Comparison of ENCODE assay signal across 1 cellular context in genomic region chr1:3323021-3323790, GRCh38.
TF ChIP-seq lines count a peak whose summit lies in the region.

No MANE protein-coding gene starts in this region.

TF ChIP-seq in HepG2, 621 proteins besides CTCF, POLR2A, EP300 and RAD21 (continued from another document and continues in another):
- TF ChIP-seq TRAFD1 (CRISPR knock-in tag; IDR thresholded peaks at IDR 0.05; ENCODE audit: borderline replicate concordance) (peak; percentile 60; the same call in 1 of the 2 replicates), TOE1 (CRISPR knock-in tag; IDR thresholded peaks at IDR 0.05) (no peak), CCDC6 (CRISPR knock-in tag; IDR thresholded peaks at IDR 0.05) (no peak), CBX2 (IDR thresholded peaks at IDR 0.05; ENCODE audit: low read depth, low read length) (no peak), CBX2 (CRISPR knock-in tag; IDR thresholded peaks at IDR 0.05; ENCODE audit: low read depth) (no peak), ZNF512B (CRISPR knock-in tag; IDR thresholded peaks at IDR 0.05; ENCODE audit: borderline replicate concordance) (no peak), FLYWCH1 (CRISPR knock-in tag; IDR thresholded peaks at IDR 0.05) (no peak), DBP (CRISPR knock-in tag; IDR thresholded peaks at IDR 0.05; ENCODE audit: not compliant biosample characterization) (peak; percentile 25), PLRG1 (conservative IDR thresholded peaks at IDR 0.05) (no peak), PBX3 (CRISPR knock-in tag; IDR thresholded peaks at IDR 0.05; ENCODE audit: borderline replicate concordance) (no peak), ZBED4 (CRISPR knock-in tag; IDR thresholded peaks at IDR 0.05; ENCODE audit: borderline replicate concordance) (no peak), NFATC3 (CRISPR knock-in tag; IDR thresholded peaks at IDR 0.05) (no peak), STAT6 (CRISPR knock-in tag; IDR thresholded peaks at IDR 0.05; ENCODE audit: borderline replicate concordance) (peak; percentile 84; the same call in 1 of the 2 replicates), SYNCRIP (IDR thresholded peaks at IDR 0.05; ENCODE audit: insufficient read depth, low read depth, low read length) (no peak), NBN (conservative IDR thresholded peaks at IDR 0.05) (no peak), TAF1 (CRISPR knock-in tag; IDR thresholded peaks at IDR 0.05) (no peak), FOXP1 (IDR thresholded peaks at IDR 0.05) (no peak), FOXP1 (CRISPR knock-in tag; IDR thresholded peaks at IDR 0.05) (no peak), STAT5B (CRISPR knock-in tag; IDR thresholded peaks at IDR 0.05) (no peak), PHF5A (CRISPR knock-in tag; IDR thresholded peaks at IDR 0.05; ENCODE audit: low read depth, unreplicated experiment) (no peak), ZNF160 (CRISPR knock-in tag; IDR thresholded peaks at IDR 0.05) (0 out of 2 replicates have a peak, but pooled peaks have one; percentile 29), MAF1 (CRISPR knock-in tag; IDR thresholded peaks at IDR 0.05; ENCODE audit: borderline replicate concordance) (no peak), ZBTB49 (CRISPR knock-in tag; IDR thresholded peaks at IDR 0.05; ENCODE audit: borderline replicate concordance) (no peak), ARID3A (IDR thresholded peaks at IDR 0.05; ENCODE audit: low read depth, low read length) (no peak), ZBTB25 (CRISPR knock-in tag; IDR thresholded peaks at IDR 0.05) (0 out of 2 replicates have a peak, but pooled peaks have one; percentile 31), ARNT (IDR thresholded peaks at IDR 0.05) (no peak), MYC (CRISPR knock-in tag; IDR thresholded peaks at IDR 0.05; ENCODE audit: borderline replicate concordance) (peak; percentile 73), ZNF782 (CRISPR knock-in tag; IDR thresholded peaks at IDR 0.05; ENCODE audit: borderline replicate concordance) (no peak), ZNF577 (CRISPR knock-in tag; IDR thresholded peaks at IDR 0.05; ENCODE audit: borderline replicate concordance, low read depth) (0 out of 2 replicates have a peak, but pooled peaks have one; percentile 35), ATRX (CRISPR knock-in tag; IDR thresholded peaks at IDR 0.05; ENCODE audit: borderline replicate concordance) (no peak), PLSCR1 (CRISPR knock-in tag; IDR thresholded peaks at IDR 0.05; ENCODE audit: borderline replicate concordance) (no peak; the same call in 1 of the 2 replicates), ZNF18 (CRISPR knock-in tag; IDR thresholded peaks at IDR 0.05; ENCODE audit: insufficient replicate concordance) (peak; percentile 59), BHLHE40 (IDR thresholded peaks at IDR 0.05; ENCODE audit: low read length) (no peak), RFXANK (CRISPR knock-in tag; IDR thresholded peaks at IDR 0.05) (no peak), HOXA7 (CRISPR knock-in tag; IDR thresholded peaks at IDR 0.05) (no peak), HCFC1 (IDR thresholded peaks at IDR 0.05; ENCODE audit: low read depth, low read length) (no peak), EHMT2 (IDR thresholded peaks at IDR 0.05; ENCODE audit: borderline replicate concordance, low read depth, low read length) (no peak)
